8 cellular contexts compared by ENCODE assay signal in the genomic region with DNA sequence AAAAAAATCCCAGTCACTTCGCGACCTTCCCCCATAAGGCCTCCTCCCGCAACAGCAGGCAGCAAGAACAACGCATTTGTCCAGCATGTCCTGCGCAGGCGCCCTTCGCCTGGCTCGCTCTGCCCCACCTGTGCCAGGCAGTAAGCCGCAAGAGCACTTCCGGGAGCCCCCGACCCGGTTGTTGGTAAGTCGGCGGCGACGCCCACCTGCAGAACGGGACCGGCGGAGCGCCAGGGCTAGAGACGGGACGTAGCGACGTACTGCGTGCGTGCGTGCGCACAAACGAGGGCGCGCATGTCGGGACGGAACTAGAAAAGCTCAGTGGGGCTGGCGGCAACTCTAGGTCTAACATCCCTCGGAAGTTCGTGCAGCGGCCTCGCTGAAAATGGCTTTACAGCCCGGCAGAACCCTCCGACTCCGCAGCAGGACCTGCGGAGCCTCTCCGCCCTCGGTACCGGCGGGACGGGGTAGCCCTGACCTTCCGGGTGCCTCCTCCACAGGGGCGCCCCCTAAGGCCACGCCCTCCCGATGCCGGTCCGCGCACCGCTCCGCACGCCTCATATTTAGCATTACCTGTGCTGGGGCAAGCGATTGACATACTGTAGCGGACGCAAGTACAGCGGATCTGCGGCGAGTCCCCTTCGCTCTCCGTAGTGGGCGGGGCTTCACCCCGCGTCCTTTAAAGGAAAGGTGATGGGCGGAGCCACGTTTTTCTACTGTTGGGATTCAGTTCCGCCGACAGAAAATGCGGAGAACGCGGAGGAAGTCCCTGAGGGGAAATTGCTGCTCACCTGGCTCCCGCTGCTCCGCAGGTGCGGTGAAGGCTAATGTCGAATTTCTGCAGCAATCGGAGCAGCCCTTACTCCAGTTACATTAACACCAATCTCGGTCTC. TPM values are rescaled to one million over a fixed set of nuclear protein-coding genes. Genes with fewer than 3 reads are reported as not detected.
DNase-seq lines count a peak whose midpoint lies in the region; ATAC-seq, FAIRE-seq and TF ChIP-seq lines count a peak whose summit lies in the region.

A gene with protein sequence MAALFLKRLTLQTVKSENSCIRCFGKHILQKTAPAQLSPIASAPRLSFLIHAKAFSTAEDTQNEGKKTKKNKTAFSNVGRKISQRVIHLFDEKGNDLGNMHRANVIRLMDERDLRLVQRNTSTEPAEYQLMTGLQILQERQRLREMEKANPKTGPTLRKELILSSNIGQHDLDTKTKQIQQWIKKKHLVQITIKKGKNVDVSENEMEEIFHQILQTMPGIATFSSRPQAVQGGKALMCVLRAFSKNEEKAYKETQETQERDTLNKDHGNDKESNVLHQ (minus strand): TSS at position 629 of the 893 bp plus-strand sequence. CDS start 10,116 bp downstream, outside the sequence.

- no peak for TF ChIP-seq EP300 in H1 (IDR thresholded peaks at IDR 0.05; ENCODE audit: borderline replicate concordance in 1 of 2, low read depth in 2 of 2, low read length in 2 of 2)

- H4K91ac ChIP-seq in H1 (replicated peaks; ENCODE audit: insufficient read length, low read length) (peak within 1 kb of the TSS; percentile 47), mesenchymal stem cell (ENCODE audit: low read length) (peak within 1 kb of the TSS; percentile 99)

- H2BK12ac ChIP-seq in H1 (ENCODE audit: low read depth, low read length) (0 out of 2 replicates have a peak within 1 kb of the TSS, but pooled peaks have one; percentile 12), mesenchymal stem cell (ENCODE audit: low read length in 2 of 2) (no peak within 1 kb of the TSS)

- no peak within 1 kb of the TSS for H2BK120ac ChIP-seq in H1 (replicated peaks; ENCODE audit: low read depth, low read length)
- H2BK120ac ChIP-seq in mesenchymal stem cell (ENCODE audit: low read depth, low read length): peak within 1 kb of the TSS; percentile 51

- POLR2A ChIA-PET in H1 (lab: Charles Lee; ENCODE audit: partially characterized antibody): interaction anchor here (0.5 to 1.3 kb wide), 11 partner anchors 12 to 238 kb away, joined by 3 to 5 read pairs (median 3); a partner anchor contains a TSS

- peak; percentile 79 for ATAC-seq in GM21360 (IDR thresholded peaks at IDR 0.05; ENCODE audit: unreplicated experiment)

- H3K4me2 ChIP-seq in H1 (ENCODE audit: insufficient read depth in 1 of 2, low read depth in 2 of 2, low read length in 2 of 2) (peak within 1 kb of the TSS; percentile 85 to 94), mesenchymal stem cell (ENCODE audit: low read length, poor library complexity, severe bottlenecking) (peak within 1 kb of the TSS; percentile 85)

- H3K36me3 ChIP-seq in H1 (ENCODE audit: control insufficient read depth in 2 of 4, insufficient read depth in 4 of 4, low read length in 3 of 4): no peaks in the 10 kb centered on the region
- no peaks in the 10 kb centered on the region for H3K36me3 ChIP-seq in mesenchymal stem cell (ENCODE audit: control insufficient read depth in 1 of 2, insufficient read depth in 2 of 2, low read depth in 1 of 2, low read length in 2 of 2)

- no peaks in the 10 kb centered on the region for H4K20me1 ChIP-seq in H1 (replicated peaks in 1 of 2; ENCODE audit: control insufficient read depth in 1 of 2, insufficient read depth in 2 of 2, low read length in 2 of 2)

- H3K23me2 ChIP-seq in H1 (ENCODE audit: low read depth, low read length): peaks cover 7% of the 10 kb centered on the region

- H2BK5ac ChIP-seq in H1 (ENCODE audit: low read depth, low read length): peak within 1 kb of the TSS; percentile 89
- peak within 1 kb of the TSS; percentile 92 for H2BK5ac ChIP-seq in mesenchymal stem cell (ENCODE audit: low read depth, low read length, poor library complexity, severe bottlenecking)

- H3K4me1 ChIP-seq in H1 (replicated peaks in 1 of 4; ENCODE audit: control insufficient read depth in 3 of 4, insufficient read depth in 4 of 4, low read length in 3 of 4): peaks cover 0 to 8% (median 1%) of the 10 kb centered on the region in 4 experiments; a peak in 4 of 7 replicates
- peaks cover 7% of the 10 kb centered on the region for H3K4me1 ChIP-seq in mesenchymal stem cell (ENCODE audit: control insufficient read depth, insufficient read depth, low read depth, low read length)

- peak; percentile 75 for FAIRE-seq in H1 (lab: Jason Lieb, UNC)

- DNase-seq in COLO829 (ENCODE audit: low spot score): peak; percentile 89
- peak; percentile 94 for DNase-seq in HT1080 (ENCODE audit: low read depth)
- peak; percentile 96 for DNase-seq in NOMO-1 treated with DMSO at 0.1 percent for 48 hours (lab: John Stamatoyannopoulos, UW; ENCODE audit: unreplicated experiment)
- DNase-seq in activated CD8-positive, alpha-beta memory T cell treated with anti-CD3 and anti-CD28 coated beads for 48 hours (ENCODE audit: low read depth in 2 of 3, low spot score in 2 of 3): peak; percentile 81 to 93 (median 85)
- DNase-seq in H1 (ENCODE audit: low read depth in 1 of 2, low spot score in 2 of 2): peak; percentile 95 to 97
- DNase-seq in mesenchymal stem cell: peak; percentile 92
- peak; percentile 90 for DNase-seq in stimulated activated CD8-positive, alpha-beta memory T cell treated with anti-CD3 and anti-CD28 coated beads, Interleukin-12 subunit alpha, Interleukin-12 subunit beta, amount 100 ng/mL, for 4 hours (ENCODE audit: low read depth)

- CTCF ChIA-PET in H1 (lab: Charles Lee; ENCODE audit: partially characterized antibody): interaction anchor here (0.8 to 1.9 kb wide), 6 partner anchors 27 to 172 kb away, joined by 3 to 5 read pairs (median 4); no protein-coding TSS in a partner anchor

- no peak for TF ChIP-seq RAD21 in H1 (IDR thresholded peaks at IDR 0.05 in 1 of 2, conservative IDR thresholded peaks at IDR 0.05 in 1 of 2; ENCODE audit: low read depth in 2 of 2, low read length in 2 of 2)

- TF ChIP-seq CTCF in H1 (IDR thresholded peaks at IDR 0.05; ENCODE audit: control extremely low read depth in 1 of 3, insufficient read depth in 1 of 3, low read depth in 1 of 3, low read length in 3 of 3): peak in 2 of 3 experiments; percentile 1 to 3; a peak in 2 of 4 replicates

- H3K56ac ChIP-seq in H1 (replicated peaks; ENCODE audit: insufficient read length, low read depth, low read length): peak within 1 kb of the TSS; percentile 63

- no peak within 1 kb of the TSS for H2BK20ac ChIP-seq in H1 (ENCODE audit: low read length)

- H3K79me1 ChIP-seq in H1 (ENCODE audit: low read depth, low read length) (peaks cover 7% of the 10 kb centered on the region; the same call in 1 of the 2 replicates), mesenchymal stem cell (replicated peaks; ENCODE audit: low read length, poor library complexity, severe bottlenecking) (peaks cover 4% of the 10 kb centered on the region)

- H3K79me2 ChIP-seq in H1 (ENCODE audit: control insufficient read depth in 1 of 2, insufficient read depth in 2 of 2, low read length in 2 of 2): peaks cover 0 to 39% of the 10 kb centered on the region in 2 experiments; a peak in 3 of 4 replicates

- peak; percentile 51 to 89 for TF ChIP-seq POLR2A in H1 (IDR thresholded peaks at IDR 0.05; ENCODE audit: control extremely low read depth in 1 of 2, low read depth in 2 of 2, low read length in 2 of 2)

- peak within 1 kb of the TSS; percentile 60 for H4K5ac ChIP-seq in H1 (ENCODE audit: insufficient read length, low read depth, low read length)

- H3K23ac ChIP-seq in H1 (ENCODE audit: insufficient read length) (no peak within 1 kb of the TSS), mesenchymal stem cell (ENCODE audit: low read length in 2 of 2) (no peak within 1 kb of the TSS)

- H2AK5ac ChIP-seq in H1 (ENCODE audit: low read depth, low read length): no peak within 1 kb of the TSS
- H2AK5ac ChIP-seq in mesenchymal stem cell (ENCODE audit: low read length, severe bottlenecking): peak within 1 kb of the TSS; percentile 88

- H3K27me3 ChIP-seq in H1 (replicated peaks in 1 of 4; ENCODE audit: control insufficient read depth in 3 of 4, extremely low read depth in 1 of 4, insufficient read depth in 3 of 4, low read length in 3 of 4) (no peaks in the 10 kb centered on the region), mesenchymal stem cell (ENCODE audit: control insufficient read depth in 1 of 2, insufficient read depth in 1 of 2, low read length in 2 of 2) (no peaks in the 10 kb centered on the region)

- H3K18ac ChIP-seq in H1 (ENCODE audit: extremely low read depth, low read length): peak within 1 kb of the TSS; percentile 85
- H3K18ac ChIP-seq in mesenchymal stem cell (ENCODE audit: low read depth in 1 of 2, low read length in 2 of 2): peak within 1 kb of the TSS; percentile 93 to 99

- H3K9me3 ChIP-seq in H1 (ENCODE audit: insufficient read depth in 2 of 2, low read depth in 1 of 2, low read length in 1 of 2): no peaks in the 10 kb centered on the region
- no peaks in the 10 kb centered on the region for H3K9me3 ChIP-seq in mesenchymal stem cell (ENCODE audit: control insufficient read depth, low read length)

- H3K4me3 ChIP-seq in H1 (ENCODE audit: extremely low read depth in 1 of 4, insufficient read depth in 2 of 4, low read depth in 3 of 4, low read length in 4 of 4): peak within 1 kb of the TSS; percentile 74 to 89 (median 80)
- H3K4me3 ChIP-seq in mesenchymal stem cell (ENCODE audit: insufficient read depth in 1 of 2, low read depth in 1 of 2, low read length in 2 of 2): peak within 1 kb of the TSS; percentile 73 to 92

- WGBS in H1 (ENCODE audit: extremely low coverage in 1 of 2, insufficient coverage in 1 of 2, insufficient read length in 1 of 2, insufficient replicate concordance in 2 of 2, low coverage in 1 of 2, low lambda C conversion rate in 2 of 2, missing lambda C conversion rate in 1 of 2), 2 experiments: 2% methylated on average over 73 of the region's 81 CpGs; no CpG with 5 or more reads in 1 of the 2 experiments
- under 1% methylated on average over 79 of the region's 81 CpGs for WGBS in mesenchymal stem cell

- peak within 1 kb of the TSS; percentile 80 for H4K8ac ChIP-seq in H1 (ENCODE audit: extremely low read depth, insufficient read depth, low read length)
- peak within 1 kb of the TSS; percentile 99 for H4K8ac ChIP-seq in mesenchymal stem cell (ENCODE audit: low read length)

- H3K27ac ChIP-seq in H1 (ENCODE audit: low read depth, low read length): peak within 1 kb of the TSS; percentile 84
- peak within 1 kb of the TSS; percentile 95 for H3K27ac ChIP-seq in mesenchymal stem cell (ENCODE audit: low read length, poor library complexity, severe bottlenecking)

- H3K4ac ChIP-seq in H1 (replicated peaks; ENCODE audit: insufficient read length, low read depth, low read length) (no peak within 1 kb of the TSS), mesenchymal stem cell (ENCODE audit: low read depth in 1 of 2, low read length in 2 of 2) (peak within 1 kb of the TSS; percentile 86 to 99)

- H2AFZ ChIP-seq in H1 (ENCODE audit: low read length) (peak within 1 kb of the TSS; percentile 37), mesenchymal stem cell (ENCODE audit: low read depth, low read length) (peak within 1 kb of the TSS; percentile 91)

- H3K9ac ChIP-seq in H1 (replicated peaks in 1 of 4; ENCODE audit: extremely low read depth in 1 of 4, low read depth in 3 of 4, low read length in 3 of 4) (peak within 1 kb of the TSS; percentile 55 to 80 (median 72)), mesenchymal stem cell (ENCODE audit: low read length) (peak within 1 kb of the TSS; percentile 96)

- H2BK15ac ChIP-seq in H1 (ENCODE audit: low read length) (no peak within 1 kb of the TSS; the same call in none of the 2 replicates), mesenchymal stem cell (ENCODE audit: low read depth, poor library complexity, severe bottlenecking) (peak within 1 kb of the TSS; percentile 95)

- H3K14ac ChIP-seq in H1 (ENCODE audit: insufficient read length) (no peak within 1 kb of the TSS), mesenchymal stem cell (ENCODE audit: low read length in 2 of 2) (peak within 1 kb of the TSS in 1 of 2 experiments; percentile 96)

RNA-seq across cellular contexts. Expression of the gene that starts here (rescaled TPM):
- total RNA-seq in HT1080 (2014; rRNA removed; shearing (Covaris generic)): 25.0 and 40.3 TPM in 2 replicates
- 40.8 and 59.2 TPM in 2 replicates for polyA plus RNA-seq in HT1080 (2015; cell fraction: cytosol; rRNA removed)
- 31.8 and 31.9 TPM in 2 replicates for polyA plus RNA-seq in HT1080 (2015; cell fraction: nucleus; rRNA removed)
- 32.2 and 36.4 TPM in 2 replicates for total RNA-seq in H1 (2021; fragmentation: NEBNext Ultra II Directional; extraction: Animal tissue kit (Norgen Biotek cat#: 25700))
- 19.8 and 29.4 TPM in 2 replicates for polyA plus RNA-seq in H1 (2011; rRNA removed)
- 43.4 TPM for polyA plus RNA-seq in H1 (2011; cell fraction: cytosol; rRNA removed)
- polyA plus RNA-seq in H1 (2011; cell fraction: nucleus; rRNA removed): 21.7 TPM
- 29.1 to 47.7 TPM (median 36.0 TPM) in 4 replicates for polyA plus RNA-seq in H1 (2012, experiment 1 of 2)
- 3.0 TPM for polyA plus RNA-seq in H1 (2012, experiment 2 of 2)
- polyA plus RNA-seq in H1 (2013, experiment 1 of 2): 80.1 TPM
- 84.4 TPM for polyA plus RNA-seq in H1 (2013, experiment 2 of 2)
- polyA minus RNA-seq in H1 (2011; rRNA and poly(A)+ RNA removed): 10.4 and 17.7 TPM in 2 replicates
- 12.7 TPM for polyA minus RNA-seq in H1 (2011; cell fraction: cytosol; rRNA and poly(A)+ RNA removed)
- polyA minus RNA-seq in H1 (2011; cell fraction: nucleus; rRNA and poly(A)+ RNA removed): 28.7 TPM
- 104 TPM for polyA plus RNA-seq in mesenchymal stem cell (2013, experiment 1 of 2)
- polyA plus RNA-seq in mesenchymal stem cell (2013, experiment 2 of 2): 101 TPM

Comparison
In these comparisons a context has a peak if more than half of its experiments do, and no peak if none do; other contexts are left out.
1. Peak in every context shown above with its lines: DNase-seq, ATAC-seq, H3K4me3 ChIP-seq and H3K27ac ChIP-seq.